In genomic region chr19:54188224-54188871, GRCh38 we compare ENCODE assay signal across 6 cellular contexts. TPM values are rescaled to one million over a fixed set of nuclear protein-coding genes. Genes with fewer than 3 reads are reported as not detected.
DNase-seq lines count a peak whose midpoint lies in the region; ATAC-seq and TF ChIP-seq lines count a peak whose summit lies in the region.

No MANE protein-coding gene starts in this region.

- H3K4me2 ChIP-seq in osteoblast (ENCODE audit: insufficient read depth, low read length) = peak overlapping the region; percentile 91

- H3K27me3 ChIP-seq in BE2C = no peaks in the 10 kb centered on the region
- H3K27me3 ChIP-seq in osteoblast (ENCODE audit: insufficient read depth, low read length) = no peaks in the 10 kb centered on the region

- H3K4me3 ChIP-seq in BE2C (ENCODE audit: low read depth, low read length) (peak overlapping the region; percentile 63), osteoblast (ENCODE audit: insufficient read depth, low read length) (peak overlapping the region; percentile 86)

- H3K79me2 ChIP-seq in osteoblast (ENCODE audit: insufficient read depth, low read length) = peaks cover 44% of the 10 kb centered on the region

- ATAC-seq in GM19035 (IDR thresholded peaks at IDR 0.05; ENCODE audit: unreplicated experiment) (no peak), HG03457 (IDR thresholded peaks at IDR 0.05; ENCODE audit: unreplicated experiment) (no peak)

- peaks cover 10% of the 10 kb centered on the region for H4K20me1 ChIP-seq in osteoblast (ENCODE audit: insufficient read depth, low read length)

- H3K27ac ChIP-seq in caudate nucleus (ENCODE audit: low read depth, low read length) (peak overlapping the region; percentile 100), osteoblast (ENCODE audit: low read depth, low read length) (peak overlapping the region; percentile 94)

- TF ChIP-seq CTCF in BE2C (IDR thresholded peaks at IDR 0.05; ENCODE audit: low read depth, low read length) (no peak), osteoblast (IDR thresholded peaks at IDR 0.05; ENCODE audit: extremely low read depth, low read depth, low read length) (no peak)

- H3K9me3 ChIP-seq in BE2C = no peaks in the 10 kb centered on the region
- H3K9me3 ChIP-seq in osteoblast (ENCODE audit: low read depth, low read length) = no peaks in the 10 kb centered on the region

- DNase-seq in BE2C = no peak
- peak; percentile 93 for DNase-seq in OCI-M1 (lab: John Stamatoyannopoulos, UW)
- DNase-seq in caudate nucleus (lab: John Stamatoyannopoulos, UW) = peak in 4 of 61 donors; percentile 6 to 41 (median 22)
- peak; percentile 95 for DNase-seq in osteoblast (ENCODE audit: insufficient read length, low spot score, missing footprints)

- H3K36me3 ChIP-seq in BE2C (no peaks in the 10 kb centered on the region), osteoblast (ENCODE audit: insufficient read depth, low read length) (peaks cover 15% of the 10 kb centered on the region)

- no peak overlapping the region for H2AFZ ChIP-seq in osteoblast (ENCODE audit: low read length)

- no peaks in the 10 kb centered on the region for H3K4me1 ChIP-seq in BE2C
- H3K4me1 ChIP-seq in osteoblast (ENCODE audit: insufficient read depth, low read length) = peaks cover 19% of the 10 kb centered on the region

RNA-seq across cellular contexts. Expression of gene MBOAT7, which starts 1.0 kb away (rescaled TPM):
- 14.1 TPM for polyA plus RNA-seq in BE2C (2012; ENCODE audit: insufficient read depth, insufficient read length, low read depth)
- 26.1 and 30.1 TPM in 2 replicates for total RNA-seq in osteoblast

RNA-seq across cellular contexts. Expression of gene TSEN34, which starts 2.8 kb away (rescaled TPM):
- polyA plus RNA-seq in BE2C (2012; ENCODE audit: insufficient read depth, insufficient read length, low read depth) = 27.7 TPM
- 73.1 and 76.3 TPM in 2 replicates for total RNA-seq in osteoblast

RNA-seq across cellular contexts. Expression of gene RPS9, which starts 12.3 kb away (rescaled TPM):
- polyA plus RNA-seq in BE2C (2012; ENCODE audit: insufficient read depth, insufficient read length, low read depth) = 848 TPM
- 1,229 and 1,336 TPM in 2 replicates for total RNA-seq in osteoblast

RNA-seq across cellular contexts. Expression of gene TMC4, which starts 15.4 kb away (rescaled TPM):
- polyA plus RNA-seq in BE2C (2012; ENCODE audit: insufficient read depth, insufficient read length, low read depth) = not detected
- 0.29 and 0.72 TPM in 2 replicates for total RNA-seq in osteoblast

RNA-seq across cellular contexts. Expression of gene LENG1, which starts 28.8 kb away (rescaled TPM):
- 56.4 TPM for polyA plus RNA-seq in BE2C (2012; ENCODE audit: insufficient read depth, insufficient read length, low read depth)
- 4.7 and 5.3 TPM in 2 replicates for total RNA-seq in osteoblast
